ENCODE assay signal across 22 cellular contexts in genomic region chr2:8849322-8849721, GRCh38. TPM values are rescaled to one million over a fixed set of nuclear protein-coding genes. Genes with fewer than 3 reads are reported as not detected.
A peak's percentile ranks its signal among the peaks of the same experiment; 100 is the strongest.
DNase-seq lines count a peak whose midpoint lies in the region; ATAC-seq and TF ChIP-seq lines count a peak whose summit lies in the region.
"Had no signal": no experiment of that assay in that cellular context is flagged by ENCODE, and none has a peak within 500 bp of the region (broad histone marks: within the 10 kb centered on the region; RNA-seq: fewer than 3 reads in every experiment).

No MANE protein-coding gene starts in this region.

- H3K27ac Mint-ChIP-seq in MCF 10A (ENCODE audit: low read depth, unreplicated experiment) = no peak overlapping the region
- H3K27ac Mint-ChIP-seq in activated CD4-positive, alpha-beta T cell treated with anti-CD3 and anti-CD28 coated beads, Interleukin-2, amount 10 ng/mL, durations not matched to agents 7 days and 5 days = no peak overlapping the region
- H3K27ac Mint-ChIP-seq: dendritic cell treated with granulocyte-macrophage colony-stimulating factor and Interleukin-4, amounts not matched to agents 40 ng/mL and 50 ng/mL, for 4 days; type B pancreatic cell had no signal

- no peaks in the 10 kb centered on the region for H3K4me1 Mint-ChIP-seq in MCF 10A (ENCODE audit: insufficient read depth, unreplicated experiment)
- peaks cover 5% of the 10 kb centered on the region for H3K4me1 Mint-ChIP-seq in activated CD4-positive, alpha-beta T cell treated with anti-CD3 and anti-CD28 coated beads, Interleukin-2, amount 10 ng/mL, durations not matched to agents 7 days and 5 days
- H3K4me1 Mint-ChIP-seq: CD8-positive, alpha-beta memory T cell had no signal

- no peak overlapping the region for H3K4me2 ChIP-seq in mammary epithelial cell (ENCODE audit: insufficient read depth, low read depth, low read length)

- H3K4me3 ChIP-seq in mammary epithelial cell (replicated peaks in 1 of 3; ENCODE audit: insufficient read depth in 1 of 3, low read depth in 2 of 3, low read length in 3 of 3) = no peak overlapping the region
- no peak overlapping the region for H3K4me3 ChIP-seq in astrocyte of the cerebellum (ENCODE audit: low read depth, low read length)
- H3K4me3 ChIP-seq in foreskin fibroblast (ENCODE audit: low read depth in 1 of 2, low read length in 2 of 2) = no peak overlapping the region
- H3K4me3 ChIP-seq in right cardiac atrium (ENCODE audit: low read length) = no peak overlapping the region
- H3K4me3 ChIP-seq: esophagus muscularis mucosa, skin epidermis had no signal

- no peaks in the 10 kb centered on the region for H3K36me3 ChIP-seq in mammary epithelial cell (ENCODE audit: insufficient read depth, low read length)
- H3K36me3 ChIP-seq: esophagus muscularis mucosa had no signal

- H3K9ac ChIP-seq in mammary epithelial cell (ENCODE audit: insufficient read depth, low read length) = no peak overlapping the region
- H3K9ac ChIP-seq: parathyroid adenoma had no signal

- no peaks in the 10 kb centered on the region for H3K79me2 ChIP-seq in mammary epithelial cell (ENCODE audit: insufficient read depth, low read length)
- H3K79me2 ChIP-seq: parathyroid adenoma had no signal

- BruUV-seq in mammary epithelial cell (replicated peaks; lab: Mats Ljungman, UMichigan) = no TSS peak
- BruUV-seq in MCF 10A (replicated peaks; lab: Mats Ljungman, UMichigan) = no TSS peak

- no peaks in the 10 kb centered on the region for H3K27me3 ChIP-seq in mammary epithelial cell (ENCODE audit: insufficient read depth, low read length)
- no peaks in the 10 kb centered on the region for H3K27me3 ChIP-seq in right cardiac atrium (ENCODE audit: control insufficient read depth, insufficient read depth)

- POLR2A ChIA-PET in MCF 10A (lab: Yijun Ruan, JAX) = no interaction called here
- POLR2A ChIA-PET in activated CD4-positive, alpha-beta T cell treated with anti-CD3 and anti-CD28 coated beads, Interleukin-2, amount 10 ng/mL, durations not matched to agents 7 days and 5 days (lab: Charles Lee) = no interaction called here

- no peaks in the 10 kb centered on the region for H3K9me3 ChIP-seq in mammary epithelial cell (replicated peaks; ENCODE audit: insufficient read depth, low read length)
- no peaks in the 10 kb centered on the region for H3K9me3 ChIP-seq in right cardiac atrium (ENCODE audit: control insufficient read depth, low read length)
- H3K9me3 ChIP-seq: esophagus muscularis mucosa had no signal

- no peak for TF ChIP-seq CTCF in mammary epithelial cell (conservative IDR thresholded peaks at IDR 0.05 in 1 of 2, IDR thresholded peaks at IDR 0.05 in 1 of 2; ENCODE audit: extremely low read depth in 1 of 2, insufficient read depth in 1 of 2, low read depth in 1 of 2, low read length in 2 of 2)
- TF ChIP-seq CTCF in MCF 10A (IDR thresholded peaks at IDR 0.05; ENCODE audit: unreplicated experiment) = no peak
- no peak for TF ChIP-seq CTCF in astrocyte of the cerebellum (IDR thresholded peaks at IDR 0.05; ENCODE audit: low read depth, low read length, missing control alignments)
- no peak for TF ChIP-seq CTCF in foreskin fibroblast (IDR thresholded peaks at IDR 0.05; ENCODE audit: low read depth, low read length)

- 100% methylated on average over 2 of the region's 4 CpGs for WGBS in mammary epithelial cell (ENCODE audit: low coverage, missing lambda C conversion rate)
- 77% methylated on average over 4 of the region's 4 CpGs for WGBS in right cardiac atrium

- dilution Hi-C loops in mammary epithelial cell (cut with HindIII; ENCODE audit: low sequenced_read_pairs) = no loop called here

- in situ Hi-C loops in mammary epithelial cell (cut with MboI; ENCODE audit: low sequenced_read_pairs in 2 of 2) (no loop called here), astrocyte of the cerebellum (cut with HindIII; ENCODE audit: low sequenced_read_pairs) (no loop called here)

- no peak overlapping the region for H3K4me3 Mint-ChIP-seq in MCF 10A (ENCODE audit: unreplicated experiment)
- no peak overlapping the region for H3K4me3 Mint-ChIP-seq in activated CD4-positive, alpha-beta T cell treated with anti-CD3 and anti-CD28 coated beads, Interleukin-2, amount 10 ng/mL, durations not matched to agents 7 days and 5 days
- H3K4me3 Mint-ChIP-seq: CD8-positive, alpha-beta memory T cell; dendritic cell treated with granulocyte-macrophage colony-stimulating factor and Interleukin-4, amounts not matched to agents 40 ng/mL and 50 ng/mL, for 4 days; type B pancreatic cell had no signal

- H3K36me3 Mint-ChIP-seq in MCF 10A (ENCODE audit: insufficient read depth, unreplicated experiment) = peaks cover 5% of the 10 kb centered on the region
- H3K36me3 Mint-ChIP-seq in activated CD4-positive, alpha-beta T cell treated with anti-CD3 and anti-CD28 coated beads, Interleukin-2, amount 10 ng/mL, durations not matched to agents 7 days and 5 days (ENCODE audit: low read depth) = no peaks in the 10 kb centered on the region
- H3K36me3 Mint-ChIP-seq: CD8-positive, alpha-beta memory T cell had no signal

- ATAC-seq in right cardiac atrium = no peak
- ATAC-seq: activated CD4-positive, CD25-positive, alpha-beta regulatory T cell treated with anti-CD3 and anti-CD28 coated beads, Interleukin-2, amount 50 U/mL, for 24 hours had no signal

- H3K27ac ChIP-seq in mammary epithelial cell (ENCODE audit: insufficient read depth, low read depth, low read length) (no peak overlapping the region), right cardiac atrium (ENCODE audit: low read length) (no peak overlapping the region)
- H3K27ac ChIP-seq: esophagus muscularis mucosa, parathyroid adenoma, skin epidermis had no signal

- H3K4me1 ChIP-seq in mammary epithelial cell (ENCODE audit: insufficient read depth, low read length) (peaks cover 3% of the 10 kb centered on the region), right cardiac atrium (ENCODE audit: control insufficient read depth, insufficient read depth, low read length) (no peaks in the 10 kb centered on the region)
- H3K4me1 ChIP-seq: esophagus muscularis mucosa, parathyroid adenoma had no signal

- DNase-seq in mammary epithelial cell (peak; percentile 42), MCF 10A (ENCODE audit: unreplicated experiment) (no peak), astrocyte of the cerebellum (ENCODE audit: low read depth) (peak; percentile 28), foreskin fibroblast (peak; percentile 56 to 68), NCI-H69 (lab: John Stamatoyannopoulos, UW) (no peak), right cardiac atrium (no peak), NCI-H2227 treated with DMSO at 0.1 percent for 48 hours (lab: John Stamatoyannopoulos, UW) (no peak)
- no peak for DNase-seq in activated CD4-positive, alpha-beta T cell treated with anti-CD3 and anti-CD28 coated beads, Interleukin-2, amount 10 ng/mL, durations not matched to agents 7 days and 5 days
- DNase-seq: 8988T; activated gamma-delta T cell; anterior cingulate cortex; CD8-positive, alpha-beta memory T cell; GDM1; H7; NCI-H187; SIG-M5 had no signal

- CTCF ChIA-PET in mammary epithelial cell (lab: Charles Lee; ENCODE audit: low non-redundant PET) (interaction anchor here (0.7 kb wide), 1 partner anchor 294 kb away, joined by 6 read pairs; no protein-coding TSS in a partner anchor), MCF 10A (lab: Yijun Ruan, JAX) (interaction anchor here (0.6 to 1.5 kb wide), 3 partner anchors 24 to 1452 kb away, joined by 3 read pairs; no protein-coding TSS in a partner anchor)
- CTCF ChIA-PET in activated CD4-positive, alpha-beta T cell treated with anti-CD3 and anti-CD28 coated beads, Interleukin-2, amount 10 ng/mL, durations not matched to agents 7 days and 5 days (lab: Charles Lee) = no interaction called here

- no peaks in the 10 kb centered on the region for H4K20me1 ChIP-seq in mammary epithelial cell (ENCODE audit: insufficient read depth, low read length)

- intact Hi-C loops in mammary epithelial cell (cut with micrococcal nuclease) (no loop called here), MCF 10A (cut with micrococcal nuclease) (no loop called here), right cardiac atrium (cut with DNase I) (no loop called here)

- H2AFZ ChIP-seq in mammary epithelial cell (ENCODE audit: low read depth, low read length) = no peak overlapping the region
- H2AFZ ChIP-seq: parathyroid adenoma had no signal

- no peaks in the 10 kb centered on the region for H3K9me3 Mint-ChIP-seq in MCF 10A (ENCODE audit: unreplicated experiment)
- H3K9me3 Mint-ChIP-seq in activated CD4-positive, alpha-beta T cell treated with anti-CD3 and anti-CD28 coated beads, Interleukin-2, amount 10 ng/mL, durations not matched to agents 7 days and 5 days = no peaks in the 10 kb centered on the region
- H3K9me3 Mint-ChIP-seq: CD8-positive, alpha-beta memory T cell; dendritic cell treated with granulocyte-macrophage colony-stimulating factor and Interleukin-4, amounts not matched to agents 40 ng/mL and 50 ng/mL, for 4 days; type B pancreatic cell had no signal

- no peaks in the 10 kb centered on the region for H3K27me3 Mint-ChIP-seq in MCF 10A (ENCODE audit: insufficient read depth, unreplicated experiment)
- H3K27me3 Mint-ChIP-seq in activated CD4-positive, alpha-beta T cell treated with anti-CD3 and anti-CD28 coated beads, Interleukin-2, amount 10 ng/mL, durations not matched to agents 7 days and 5 days = peaks cover 12% of the 10 kb centered on the region
- H3K27me3 Mint-ChIP-seq: type B pancreatic cell had no signal

RNA-seq across cellular contexts. Expression of gene KIDINS220, which starts 11.9 kb away (rescaled TPM):
- 10 to 100 TPM; 34.2 to 80.5 TPM for total RNA-seq in mammary epithelial cell
- polyA plus RNA-seq in mammary epithelial cell = 17.2 TPM
- polyA minus RNA-seq in mammary epithelial cell = 76.7 TPM
- total RNA-seq in MCF 10A (2022) = 41.8 and 42.3 TPM in 2 replicates
- total RNA-seq in activated CD4-positive, alpha-beta T cell treated with anti-CD3 and anti-CD28 coated beads, Interleukin-2, amount 10 ng/mL, durations not matched to agents 7 days and 5 days = 10 to 100 TPM; 36.3 TPM
- total RNA-seq in right cardiac atrium = 10 to 100 TPM; 34.5 to 39.6 (median 37.6) TPM
- polyA plus RNA-seq in right cardiac atrium = 17.3 TPM

Comparison
In these comparisons a context has a peak if more than half of its experiments do, and no peak if none do; other contexts are left out.
1. DNase-seq: peak in mammary epithelial cell (single experiment), astrocyte of the cerebellum (single experiment) and foreskin fibroblast (2 of 2); none in MCF 10A (single experiment), NCI-H69 (single experiment), activated CD4-positive, alpha-beta T cell treated with anti-CD3 and anti-CD28 coated beads, Interleukin-2, amount 10 ng/mL, durations not matched to agents 7 days and 5 days (single experiment), right cardiac atrium (0 of 3) and NCI-H2227 treated with DMSO at 0.1 percent for 48 hours (single experiment).